ENCODE assay signal across 9 cellular contexts in the genomic region with DNA sequence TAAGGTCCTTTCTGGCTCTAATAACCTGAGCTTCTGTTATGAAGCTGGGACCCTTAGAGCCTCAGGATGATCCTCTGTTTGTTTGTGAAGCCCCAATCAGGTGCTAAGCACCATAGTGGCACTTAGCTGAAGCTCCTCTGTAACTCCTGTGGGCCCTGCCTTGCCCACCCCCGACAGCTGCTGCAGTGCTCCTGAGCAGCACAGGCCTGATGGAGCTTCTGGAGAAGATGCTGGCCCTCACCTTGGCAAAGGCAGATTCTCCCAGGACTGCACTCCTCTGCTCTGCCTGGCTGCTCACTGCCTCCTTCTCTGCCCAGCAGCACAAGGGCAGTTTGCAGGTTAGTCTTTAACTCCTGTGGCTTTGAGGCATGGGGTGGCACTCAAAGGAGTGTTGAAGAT. TPM values are rescaled to one million over a fixed set of nuclear protein-coding genes. Genes with fewer than 3 reads are reported as not detected.
DNase-seq lines count a peak whose midpoint lies in the region; ATAC-seq, FAIRE-seq and TF ChIP-seq lines count a peak whose summit lies in the region.
"Had no signal": no experiment of that assay in that cellular context is flagged by ENCODE, and none has a peak within 500 bp of the region (broad histone marks: within the 10 kb centered on the region; RNA-seq: fewer than 3 reads in every experiment).

No MANE protein-coding gene starts in this region.

- TF ChIP-seq CTCF in Loucy (conservative IDR thresholded peaks at IDR 0.05; ENCODE audit: low read length) (no peak), keratinocyte (optimal IDR thresholded peaks at IDR 0.05 in 1 of 3, IDR thresholded peaks at IDR 0.05 in 1 of 3, conservative IDR thresholded peaks at IDR 0.05 in 1 of 3; ENCODE audit: extremely low read depth in 1 of 3, insufficient read depth in 2 of 3, low read length in 3 of 3) (no peak), GM23338 (conservative IDR thresholded peaks at IDR 0.05; ENCODE audit: low read depth in 2 of 2) (no peak), osteocyte (IDR thresholded peaks at IDR 0.05) (no peak)

- peak overlapping the region; percentile 99 to 100 (median 99) for H3K27ac Mint-ChIP-seq in CD4-positive, CD25-positive, alpha-beta regulatory T cell
- H3K27ac Mint-ChIP-seq in GM23338 (no peak overlapping the region), osteocyte (ENCODE audit: unreplicated experiment) (no peak overlapping the region)

- H3K4me3 Mint-ChIP-seq in CD4-positive, CD25-positive, alpha-beta regulatory T cell: peak overlapping the region; percentile 77 to 93 (median 91)
- H3K4me3 Mint-ChIP-seq in GM23338 (no peak overlapping the region), osteocyte (ENCODE audit: unreplicated experiment) (no peak overlapping the region)

- H4K20me1 ChIP-seq in Loucy (ENCODE audit: insufficient read depth, low read length, poor library complexity, severe bottlenecking) (no peaks in the 10 kb centered on the region), keratinocyte (ENCODE audit: control insufficient read depth, extremely low read depth, insufficient read depth, low read length) (no peaks in the 10 kb centered on the region), GM23338 (replicated peaks; ENCODE audit: insufficient read depth) (no peaks in the 10 kb centered on the region)

- H3K79me2 ChIP-seq in Loucy (ENCODE audit: insufficient read depth, low read length) (no peaks in the 10 kb centered on the region; the same call in 1 of the 2 replicates), keratinocyte (ENCODE audit: control insufficient read depth, insufficient read depth, low read length) (no peaks in the 10 kb centered on the region), GM23338 (replicated peaks; ENCODE audit: insufficient read depth) (no peaks in the 10 kb centered on the region)

- H3F3A ChIP-seq in Loucy (ENCODE audit: low read depth) (no peaks in the 10 kb centered on the region), GM23338 (replicated peaks; ENCODE audit: low read depth) (no peaks in the 10 kb centered on the region)

- H3K9me3 Mint-ChIP-seq in CD4-positive, CD25-positive, alpha-beta regulatory T cell: no peaks in the 10 kb centered on the region
- H3K9me3 Mint-ChIP-seq in GM23338 (no peaks in the 10 kb centered on the region), osteocyte (ENCODE audit: unreplicated experiment) (no peaks in the 10 kb centered on the region)

- peaks cover 9% of the 10 kb centered on the region for H3K36me3 Mint-ChIP-seq in CD4-positive, CD25-positive, alpha-beta regulatory T cell
- H3K36me3 Mint-ChIP-seq in GM23338 (ENCODE audit: low read depth) (no peaks in the 10 kb centered on the region), osteocyte (ENCODE audit: unreplicated experiment) (no peaks in the 10 kb centered on the region)

- H3K4me1 ChIP-seq in CD4-positive, CD25-positive, alpha-beta regulatory T cell (ENCODE audit: control insufficient read depth, insufficient read depth, low read length, poor library complexity, severe bottlenecking): peaks cover 56% of the 10 kb centered on the region
- H3K4me1 ChIP-seq in Loucy (ENCODE audit: insufficient read depth, low read length, poor library complexity, severe bottlenecking): peaks cover 24% of the 10 kb centered on the region
- H3K4me1 ChIP-seq in keratinocyte (ENCODE audit: control insufficient read depth, extremely low read depth, insufficient read depth, low read length): peaks cover 3% of the 10 kb centered on the region
- H3K4me1 ChIP-seq in GM23338 (ENCODE audit: insufficient read depth): no peaks in the 10 kb centered on the region

- H2AFZ ChIP-seq in Loucy (ENCODE audit: low read length) (peak overlapping the region; percentile 85; the same call in 1 of the 2 replicates), keratinocyte (ENCODE audit: control insufficient read depth, low read length) (peak overlapping the region; percentile 49), GM23338 (no peak overlapping the region)

- TF ChIP-seq POLR2A in GM12892 (IDR thresholded peaks at IDR 0.05; ENCODE audit: low read depth, low read length): no peak

- no peaks in the 10 kb centered on the region for H3K9me3 ChIP-seq in CD4-positive, CD25-positive, alpha-beta regulatory T cell (ENCODE audit: control insufficient read depth in 2 of 2, low read length in 2 of 2)
- no peaks in the 10 kb centered on the region for H3K9me3 ChIP-seq in Loucy (ENCODE audit: insufficient read depth, low read depth, low read length)
- no peaks in the 10 kb centered on the region for H3K9me3 ChIP-seq in keratinocyte (ENCODE audit: control insufficient read depth, low read depth, low read length)
- H3K9me3 ChIP-seq: ovary had no signal

- H3K9me2 ChIP-seq in Loucy (replicated peaks; ENCODE audit: low read depth, low read length) (no peaks in the 10 kb centered on the region), GM23338 (ENCODE audit: insufficient read depth) (no peaks in the 10 kb centered on the region)

- FAIRE-seq in keratinocyte (lab: Jason Lieb, UNC) (no peak), GM12892 (lab: Jason Lieb, UNC) (no peak)

- peaks cover 7 to 72% (median 36%) of the 10 kb centered on the region in 4 donors for H3K4me1 Mint-ChIP-seq in CD4-positive, CD25-positive, alpha-beta regulatory T cell
- H3K4me1 Mint-ChIP-seq in GM23338 (no peaks in the 10 kb centered on the region), osteocyte (ENCODE audit: unreplicated experiment) (no peaks in the 10 kb centered on the region)

- H3K4me2 ChIP-seq in Loucy (ENCODE audit: low read depth, low read length, poor library complexity, severe bottlenecking) (peak overlapping the region; percentile 77), keratinocyte (ENCODE audit: control insufficient read depth, extremely low read depth, insufficient read depth, low read depth, low read length) (no peak overlapping the region), GM23338 (no peak overlapping the region)

- no peak for DNase-seq in CD4-positive, CD25-positive, alpha-beta regulatory T cell
- DNase-seq in keratinocyte (ENCODE audit: low read depth, low spot score): no peak
- no peak for DNase-seq in GM12892 (ENCODE audit: insufficient read length)
- DNase-seq in GM23338 (ENCODE audit: low spot score): no peak
- no peak for DNase-seq in ureter (ENCODE audit: low spot score)
- DNase-seq in osteocyte (ENCODE audit: extremely low spot score, unreplicated experiment): no peak

- peak overlapping the region; percentile 95 for H3K4me3 ChIP-seq in CD4-positive, CD25-positive, alpha-beta regulatory T cell (ENCODE audit: low read depth, low read length)
- H3K4me3 ChIP-seq in Loucy (ENCODE audit: low read length, poor library complexity, severe bottlenecking): peak overlapping the region; percentile 74
- no peak overlapping the region for H3K4me3 ChIP-seq in keratinocyte (ENCODE audit: control insufficient read depth in 2 of 3, extremely low read depth in 1 of 3, insufficient read depth in 2 of 3, low read depth in 1 of 3, low read length in 3 of 3)
- no peak overlapping the region for H3K4me3 ChIP-seq in GM23338
- H3K4me3 ChIP-seq: ovary had no signal

- peaks cover 16% of the 10 kb centered on the region for H3K36me3 ChIP-seq in CD4-positive, CD25-positive, alpha-beta regulatory T cell (ENCODE audit: control insufficient read depth, insufficient read depth, low read length)
- H3K36me3 ChIP-seq in Loucy (ENCODE audit: insufficient read depth, low read length) (no peaks in the 10 kb centered on the region), keratinocyte (ENCODE audit: control insufficient read depth in 2 of 2, extremely low read depth in 1 of 2, insufficient read depth in 2 of 2, low read length in 2 of 2) (no peaks in the 10 kb centered on the region), GM23338 (ENCODE audit: insufficient read depth) (no peaks in the 10 kb centered on the region)
- H3K36me3 ChIP-seq: ovary had no signal

- no peaks in the 10 kb centered on the region for H3K27me3 ChIP-seq in CD4-positive, CD25-positive, alpha-beta regulatory T cell (ENCODE audit: control insufficient read depth, insufficient read depth, low read length)
- H3K27me3 ChIP-seq in Loucy (ENCODE audit: insufficient read depth, low read length, poor library complexity, severe bottlenecking) (no peaks in the 10 kb centered on the region), keratinocyte (ENCODE audit: control insufficient read depth, extremely low read depth, insufficient read depth, low read length) (no peaks in the 10 kb centered on the region), GM23338 (ENCODE audit: insufficient read depth) (no peaks in the 10 kb centered on the region)
- H3K27me3 ChIP-seq: ovary had no signal

- no peaks in the 10 kb centered on the region for H3K9me1 ChIP-seq in keratinocyte (ENCODE audit: control insufficient read depth, extremely low read depth, insufficient read depth, low read length)

- peak overlapping the region; percentile 91 for H3K27ac ChIP-seq in CD4-positive, CD25-positive, alpha-beta regulatory T cell (ENCODE audit: insufficient read depth, low read length, poor library complexity, severe bottlenecking)
- no peak overlapping the region for H3K27ac ChIP-seq in keratinocyte (ENCODE audit: control insufficient read depth, insufficient read depth, low read length)
- H3K27ac ChIP-seq in GM23338 (ENCODE audit: low read depth): no peak overlapping the region
- H3K27ac ChIP-seq: ovary had no signal

- H3K9ac ChIP-seq in Loucy (ENCODE audit: low read depth, low read length, poor library complexity, severe bottlenecking): peak overlapping the region; percentile 75
- H3K9ac ChIP-seq in keratinocyte (ENCODE audit: control insufficient read depth, extremely low read depth, insufficient read depth, low read length): no peak overlapping the region

- peak; percentile 7 to 15 for ATAC-seq in CD4-positive, CD25-positive, alpha-beta regulatory T cell (ENCODE audit: low read depth in 2 of 2)
- ATAC-seq in GM21423 (IDR thresholded peaks at IDR 0.05; ENCODE audit: unreplicated experiment) (peak; percentile 4), GM23338 (no peak; the same call in 2 of the 3 replicates)

- dilution Hi-C loops in keratinocyte (cut with MboI; ENCODE audit: extremely low pct_ligation_motif_present, low sequenced_read_pairs): no loop called here

- no peaks in the 10 kb centered on the region for H3K27me3 Mint-ChIP-seq in CD4-positive, CD25-positive, alpha-beta regulatory T cell
- H3K27me3 Mint-ChIP-seq in GM23338 (ENCODE audit: insufficient read depth, low read depth, poor library complexity) (peaks cover 5% of the 10 kb centered on the region), osteocyte (ENCODE audit: unreplicated experiment) (no peaks in the 10 kb centered on the region)

RNA-seq across cellular contexts. Expression of gene CCDC134, which starts 19.0 kb away (rescaled TPM):
- 21.1 TPM for total RNA-seq in CD4-positive, CD25-positive, alpha-beta regulatory T cell
- 1 to 10 TPM; 3.6 to 7.7 (median 5.3) TPM for polyA plus RNA-seq in CD4-positive, CD25-positive, alpha-beta regulatory T cell
- 3.5 to 6.3 TPM (median 4.1 TPM) in 3 replicates for polyA plus RNA-seq in keratinocyte
- 0.40 TPM for polyA plus RNA-seq in keratinocyte (2011; ENCODE audit: low read depth)
- polyA plus RNA-seq in keratinocyte (2011; cell fraction: cytosol; rRNA removed): 1.8 and 2.4 TPM in 2 replicates
- polyA plus RNA-seq in keratinocyte (2011; cell fraction: nucleus; rRNA removed): 7.1 and 8.3 TPM in 2 replicates
- 0.59 and 5.2 TPM in 2 replicates for polyA plus RNA-seq in keratinocyte (2012; ENCODE audit: low replicate concordance)
- polyA minus RNA-seq in keratinocyte: 9.2 to 15.3 TPM (median 9.9 TPM) in 3 replicates
- 7.9 TPM for polyA minus RNA-seq in keratinocyte (2011; cell fraction: cytosol; rRNA and poly(A)+ RNA removed)
- 8.3 and 8.9 TPM in 2 replicates for polyA minus RNA-seq in keratinocyte (2011; cell fraction: nucleus; rRNA and poly(A)+ RNA removed)
- 6.9 TPM for polyA plus RNA-seq in GM12892 (2012; ENCODE audit: missing spikeins)
- 21.0 and 24.5 TPM in 2 replicates for total RNA-seq in GM23338 (2014; rRNA removed; shearing (Covaris generic))
- polyA plus RNA-seq in GM23338 (2016; fragmentation: Nextera tagmentation; extraction: Ambion mirVana): 2.7 and 4.2 TPM in 2 replicates
- total RNA-seq in ureter: 10.4 TPM
- total RNA-seq in osteocyte: 7.8 and 10.0 TPM in 2 replicates

RNA-seq across cellular contexts. Expression of gene SREBF2, which starts 51.4 kb away (rescaled TPM):
- 98.6 TPM for total RNA-seq in CD4-positive, CD25-positive, alpha-beta regulatory T cell
- 10 to 100 TPM; 12.8 to 14.7 (median 13.5) TPM for polyA plus RNA-seq in CD4-positive, CD25-positive, alpha-beta regulatory T cell
- polyA plus RNA-seq in keratinocyte: 57.5 to 68.4 TPM (median 58.4 TPM) in 3 replicates
- 19.2 TPM for polyA plus RNA-seq in keratinocyte (2011; ENCODE audit: low read depth)
- 52.9 and 60.9 TPM in 2 replicates for polyA plus RNA-seq in keratinocyte (2011; cell fraction: cytosol; rRNA removed)
- 147 and 198 TPM in 2 replicates for polyA plus RNA-seq in keratinocyte (2011; cell fraction: nucleus; rRNA removed)
- 66.7 and 92.1 TPM in 2 replicates for polyA plus RNA-seq in keratinocyte (2012; ENCODE audit: low replicate concordance)
- polyA minus RNA-seq in keratinocyte: 107 to 195 TPM (median 126 TPM) in 3 replicates
- polyA minus RNA-seq in keratinocyte (2011; cell fraction: cytosol; rRNA and poly(A)+ RNA removed): 85.4 TPM
- polyA minus RNA-seq in keratinocyte (2011; cell fraction: nucleus; rRNA and poly(A)+ RNA removed): 171 and 181 TPM in 2 replicates
- polyA plus RNA-seq in GM12892 (2012; ENCODE audit: missing spikeins): 99.3 TPM
- total RNA-seq in GM23338 (2014; rRNA removed; shearing (Covaris generic)): 147 and 163 TPM in 2 replicates
- 48.7 and 49.8 TPM in 2 replicates for polyA plus RNA-seq in GM23338 (2016; fragmentation: Nextera tagmentation; extraction: Ambion mirVana)
- total RNA-seq in ureter: 165 TPM
- total RNA-seq in osteocyte: 114 and 119 TPM in 2 replicates

Comparison
In these comparisons a context has a peak if more than half of its experiments do, and no peak if none do; other contexts are left out.
1. H3K4me3 ChIP-seq: peak in CD4-positive, CD25-positive, alpha-beta regulatory T cell (single experiment) and Loucy (single experiment); none in keratinocyte (0 of 3) and GM23338 (single experiment).
2. H3K27ac Mint-ChIP-seq: peak in CD4-positive, CD25-positive, alpha-beta regulatory T cell (3 of 3); none in GM23338 (single experiment) and osteocyte (single experiment).
3. H3K4me3 Mint-ChIP-seq: peak in CD4-positive, CD25-positive, alpha-beta regulatory T cell (4 of 4); none in GM23338 (single experiment) and osteocyte (single experiment).